ENCODE assay signal across 1 cellular context in genomic region chr1:26820784-26821269, GRCh38.
TF ChIP-seq lines count a peak whose summit lies in the region.

No MANE protein-coding gene starts in this region.

TF ChIP-seq in HepG2, 621 proteins besides CTCF, POLR2A, EP300 and RAD21 (continues in another document):
- no peak for TF ChIP-seq ZNF143 (CRISPR knock-in tag; IDR thresholded peaks at IDR 0.05)
- TF ChIP-seq ZFP36L1 (CRISPR knock-in tag; IDR thresholded peaks at IDR 0.05): no peak
- TF ChIP-seq ZNF234 (CRISPR knock-in tag; conservative IDR thresholded peaks at IDR 0.05): no peak
- no peak for TF ChIP-seq TBP (CRISPR knock-in tag; IDR thresholded peaks at IDR 0.05)
- TF ChIP-seq ARNT2 (CRISPR knock-in tag; IDR thresholded peaks at IDR 0.05; ENCODE audit: low read depth): no peak
- TF ChIP-seq ERF (CRISPR knock-in tag; IDR thresholded peaks at IDR 0.05): no peak
- TF ChIP-seq SNAPC5 (CRISPR knock-in tag; IDR thresholded peaks at IDR 0.05; ENCODE audit: borderline replicate concordance): no peak
- TF ChIP-seq DZIP1 (CRISPR knock-in tag; IDR thresholded peaks at IDR 0.05): no peak
- TF ChIP-seq GATAD2A (CRISPR knock-in tag; IDR thresholded peaks at IDR 0.05): 0 out of 2 replicates have a peak, but pooled peaks have one; percentile 14
- peak; percentile 42; the same call in 1 of the 2 replicates for TF ChIP-seq CEBPB (IDR thresholded peaks at IDR 0.05; ENCODE audit: borderline replicate concordance, low read depth, low read length)
- no peak for TF ChIP-seq ZNF792 (CRISPR knock-in tag; IDR thresholded peaks at IDR 0.05)
- no peak for TF ChIP-seq DR1 (CRISPR knock-in tag; IDR thresholded peaks at IDR 0.05)
- TF ChIP-seq ZFP37 (CRISPR knock-in tag; IDR thresholded peaks at IDR 0.05; ENCODE audit: borderline replicate concordance): no peak
- no peak for TF ChIP-seq HDAC2 (CRISPR knock-in tag; IDR thresholded peaks at IDR 0.05)
- TF ChIP-seq MLXIP (CRISPR knock-in tag; IDR thresholded peaks at IDR 0.05; ENCODE audit: borderline replicate concordance): no peak
- TF ChIP-seq NFATC3 (CRISPR knock-in tag; IDR thresholded peaks at IDR 0.05): no peak
- no peak for TF ChIP-seq U2AF1 (optimal IDR thresholded peaks at IDR 0.05; ENCODE audit: low read depth, low read length)
- peak; percentile 83 for TF ChIP-seq MEF2D (CRISPR knock-in tag; IDR thresholded peaks at IDR 0.05)
- TF ChIP-seq ZNF496 (CRISPR knock-in tag; IDR thresholded peaks at IDR 0.05; ENCODE audit: insufficient replicate concordance): no peak
- TF ChIP-seq ZFP91 (CRISPR knock-in tag; IDR thresholded peaks at IDR 0.05; ENCODE audit: borderline replicate concordance): no peak
- TF ChIP-seq SSRP1 (CRISPR knock-in tag; IDR thresholded peaks at IDR 0.05): no peak
- TF ChIP-seq CEBPG (CRISPR knock-in tag; IDR thresholded peaks at IDR 0.05): peak; percentile 25; the same call in 1 of the 2 replicates
- TF ChIP-seq ZNF839 (CRISPR knock-in tag; IDR thresholded peaks at IDR 0.05; ENCODE audit: borderline replicate concordance): no peak
- no peak for TF ChIP-seq ZNF629 (CRISPR knock-in tag; conservative IDR thresholded peaks at IDR 0.05)
- TF ChIP-seq ZNF318 (CRISPR knock-in tag; IDR thresholded peaks at IDR 0.05): no peak
- TF ChIP-seq GATAD1 (CRISPR knock-in tag; IDR thresholded peaks at IDR 0.05): no peak
- TF ChIP-seq TFDP2 (CRISPR knock-in tag; IDR thresholded peaks at IDR 0.05): no peak
- no peak for TF ChIP-seq XBP1 (CRISPR knock-in tag; IDR thresholded peaks at IDR 0.05)
- TF ChIP-seq ETS1 (CRISPR knock-in tag; IDR thresholded peaks at IDR 0.05): no peak
- TF ChIP-seq ONECUT2 (CRISPR knock-in tag; IDR thresholded peaks at IDR 0.05): no peak
- peak; percentile 56; the same call in 1 of the 2 replicates for TF ChIP-seq NAIF1 (CRISPR knock-in tag; IDR thresholded peaks at IDR 0.05; ENCODE audit: borderline replicate concordance)
- TF ChIP-seq ZNF121 (CRISPR knock-in tag; IDR thresholded peaks at IDR 0.05): peak; percentile 94
- TF ChIP-seq ZNF773 (CRISPR knock-in tag; IDR thresholded peaks at IDR 0.05; ENCODE audit: borderline replicate concordance): no peak
- TF ChIP-seq FOSL2 (CRISPR knock-in tag; IDR thresholded peaks at IDR 0.05): no peak
- TF ChIP-seq STAT6 (CRISPR knock-in tag; IDR thresholded peaks at IDR 0.05; ENCODE audit: borderline replicate concordance): no peak
- no peak for TF ChIP-seq ZNF784 (CRISPR knock-in tag; IDR thresholded peaks at IDR 0.05; ENCODE audit: borderline replicate concordance)
- TF ChIP-seq ZNF382 (CRISPR knock-in tag; IDR thresholded peaks at IDR 0.05; ENCODE audit: borderline replicate concordance): no peak
